In the genomic region with DNA sequence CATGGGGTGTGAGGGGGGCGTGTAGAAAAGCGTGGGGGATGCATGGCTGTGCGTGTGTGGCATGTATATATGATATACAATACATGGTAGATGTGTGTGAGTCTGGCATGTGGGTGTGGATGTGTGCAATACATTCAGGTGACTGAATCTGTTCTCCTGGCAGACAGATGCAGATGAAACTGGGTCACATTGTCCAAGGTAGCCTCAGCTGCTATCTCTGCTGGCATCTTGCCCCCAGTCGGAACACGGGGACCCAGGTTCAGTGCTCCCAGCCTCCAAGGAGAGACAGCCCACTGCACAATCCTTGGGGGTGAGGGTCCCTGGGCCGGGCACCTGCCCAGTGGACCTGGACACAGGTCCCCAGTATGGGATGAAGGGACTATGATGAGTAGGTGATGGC, we compare ENCODE assay signal across 23 cellular contexts. TPM values are rescaled to one million over a fixed set of nuclear protein-coding genes. Genes with fewer than 3 reads are reported as not detected.
"Had no signal": no experiment of that assay in that cellular context is flagged by ENCODE, and none has a peak within 500 bp of the region (broad histone marks: within the 10 kb centered on the region; RNA-seq: fewer than 3 reads in every experiment).

No MANE protein-coding gene starts in this region.

- H3K36me3 ChIP-seq: sigmoid colon, thoracic aorta, tibial nerve, upper lobe of left lung, uterus had no signal

- H3K27ac ChIP-seq: coronary artery, psoas muscle, sigmoid colon, thoracic aorta, tibial nerve, upper lobe of left lung, uterus had no signal

- H3K27me3 ChIP-seq: upper lobe of left lung, uterus had no signal

- H3K4me3 ChIP-seq: coronary artery, lung, psoas muscle, sigmoid colon, thoracic aorta, tibial nerve, upper lobe of left lung, uterus had no signal

- DNase-seq: dermis blood vessel endothelial cell; effector memory CD4-positive, alpha-beta T cell; erythroblast; head of caudate nucleus; natural killer cell; psoas muscle; right cardiac atrium; sigmoid colon; stimulated activated CD4-positive, alpha-beta T cell treated with anti-CD3 and anti-CD28 coated beads, Interleukin-4, amount 100 ng/mL, for 4 hours; stimulated activated naive B cell treated with anti-CD40 and anti-IgM and Interleukin-4, amounts not matched to agents 10 μg/mL and 1 μg/mL and 100 μg/mL, for 72 hours; upper lobe of left lung; uterus had no signal

- H3K4me1 ChIP-seq: psoas muscle, sigmoid colon, tibial nerve, upper lobe of left lung, uterus had no signal

- FAIRE-seq: frontal cortex, keratinocyte had no signal

- H3K4me3 Mint-ChIP-seq: memory B cell; natural killer cell; stimulated activated naive B cell treated with anti-CD40 and anti-IgM and Interleukin-4, amounts not matched to agents 10 μg/mL and 1 μg/mL and 100 μg/mL, for 72 hours; stimulated activated naive CD8-positive, alpha-beta T cell treated with anti-CD3 and anti-CD28 coated beads, Interleukin-15, Interleukin-2, amounts not matched to agents 100 ng/mL and 50 ng/mL, for 24 hours had no signal

- ATAC-seq: left lobe of liver; natural killer cell; psoas muscle; right cardiac atrium; stimulated activated naive B cell treated with anti-CD40 and anti-IgM and Interleukin-4, amounts not matched to agents 10 μg/mL and 1 μg/mL and 100 μg/mL, for 72 hours had no signal

- H3K4me1 Mint-ChIP-seq: natural killer cell had no signal

- H3K27ac Mint-ChIP-seq: memory B cell; natural killer cell; stimulated activated naive B cell treated with anti-CD40 and anti-IgM and Interleukin-4, amounts not matched to agents 10 μg/mL and 1 μg/mL and 100 μg/mL, for 72 hours; stimulated activated naive CD8-positive, alpha-beta T cell treated with anti-CD3 and anti-CD28 coated beads, Interleukin-15, Interleukin-2, amounts not matched to agents 100 ng/mL and 50 ng/mL, for 24 hours had no signal

- H3K9me3 Mint-ChIP-seq: memory B cell; natural killer cell; stimulated activated naive CD8-positive, alpha-beta T cell treated with anti-CD3 and anti-CD28 coated beads, Interleukin-15, Interleukin-2, amounts not matched to agents 100 ng/mL and 50 ng/mL, for 24 hours had no signal

- H3K36me3 Mint-ChIP-seq: memory B cell, natural killer cell had no signal

RNA-seq across cellular contexts. Expression of a gene that starts 12.4 kb away (rescaled TPM):
- total RNA-seq: mononuclear cell, natural killer cell, skeletal muscle tissue had no signal
